ENCODE assay signal across 9 cellular contexts in genomic region chr2:2655451-2655850, GRCh38.
"Had no signal": no experiment of that assay in that cellular context is flagged by ENCODE, and none has a peak within 500 bp of the region (broad histone marks: within the 10 kb centered on the region; RNA-seq: fewer than 3 reads in every experiment).

No MANE protein-coding gene starts in this region.

- H3K27me3 ChIP-seq: foreskin keratinocyte had no signal

- H3K27ac ChIP-seq: foreskin keratinocyte had no signal

- ATAC-seq: effector memory CD8-positive, alpha-beta T cell; foreskin keratinocyte had no signal

- H3K4me1 ChIP-seq: foreskin keratinocyte had no signal

- DNase-seq: activated CD4-positive, alpha-beta T cell treated with anti-CD3 and anti-CD28 coated beads, Interleukin-2, amount 10 ng/mL, durations not matched to agents 7 days and 5 days; activated CD8-positive, alpha-beta memory T cell treated with anti-CD3 and anti-CD28 coated beads for 24 hours; activated gamma-delta T cell treated with Interleukin-2 at 50 U/mL for 16 hours; activated naive CD8-positive, alpha-beta T cell treated with anti-CD3 and anti-CD28 coated beads for 36 hours; cerebellar nuclear complex; effector memory CD8-positive, alpha-beta T cell; foreskin keratinocyte; mesenchymal stem cell; stimulated activated CD4-positive, alpha-beta T cell treated with anti-CD3 and anti-CD28 coated beads, Interleukin-2, amount 100 ng/mL, for 24 hours had no signal
